Comparison of ENCODE assay signal across 8 cellular contexts in genomic region chr21:46253610-46254124, GRCh38. TPM values are rescaled to one million over a fixed set of nuclear protein-coding genes. Genes with fewer than 3 reads are reported as not detected.
DNase-seq lines count a peak whose midpoint lies in the region; ATAC-seq, FAIRE-seq and TF ChIP-seq lines count a peak whose summit lies in the region.

No MANE protein-coding gene starts in this region.

- no peaks in the 10 kb centered on the region for H3K27me3 ChIP-seq in GM12878 (replicated peaks in 1 of 2; ENCODE audit: control insufficient read depth in 2 of 2, insufficient read depth in 2 of 2, low read length in 1 of 2)
- no peaks in the 10 kb centered on the region for H3K27me3 ChIP-seq in brain microvascular endothelial cell (replicated peaks)

- peak; percentile 93 for ATAC-seq in GM12878

- no peaks in the 10 kb centered on the region; the same call in 2 of the 3 replicates for H3K9me3 ChIP-seq in GM12878 (replicated peaks; ENCODE audit: control insufficient read depth, insufficient read depth, low read length)

- no peak overlapping the region for H2AFZ ChIP-seq in GM12878 (ENCODE audit: control insufficient read depth, low read depth, low read length)

- no peak for TF ChIP-seq POLR2A in GM12878 (IDR thresholded peaks at IDR 0.05; ENCODE audit: low read depth, low read length)

- no peak overlapping the region for H3K4me2 ChIP-seq in GM12878 (ENCODE audit: control insufficient read depth, insufficient read depth)

- WGBS in GM12878 (ENCODE audit: insufficient coverage, insufficient replicate concordance, low lambda C conversion rate, missing lambda C conversion rate) = 49% methylated on average over 8 of the region's 8 CpGs

- no peak for TF ChIP-seq EP300 in GM12878 (IDR thresholded peaks at IDR 0.05; ENCODE audit: borderline replicate concordance in 1 of 2, control insufficient read depth in 1 of 2, low read depth in 2 of 2, low read length in 2 of 2)

- intact Hi-C loops in GM12878 (cut with micrococcal nuclease; ENCODE audit: unreplicated experiment) = loop anchor here (2.0 to 5.0 kb wide), 2 partner anchors 31 to 69 kb away; partner anchors contain the start of genes C21orf58, MCM3AP and PCNT

- RAD21 ChIA-PET in GM12878 (lab: Charles Lee; ENCODE audit: unreplicated experiment) = interaction anchor here (0.9 to 3.5 kb wide), 8 partner anchors 19 to 110 kb away, joined by 3 to 19 read pairs (median 7); partner anchors contain the start of genes LSS, MCM3AP and YBEY

- in situ Hi-C loops in GM12878 (cut with MboI) = no loop called here
- in situ Hi-C loops in brain microvascular endothelial cell (cut with HindIII; ENCODE audit: low pct_ligation_motif_present, low sequenced_read_pairs) = no loop called here

- no peak overlapping the region for H3K9ac ChIP-seq in GM12878 (ENCODE audit: control insufficient read depth, insufficient read depth, low read length)

- TSS peak; percentile 39 for BruUV-seq in GM12878 (replicated peaks; lab: Mats Ljungman, UMichigan)

- peaks cover 15% of the 10 kb centered on the region for H3K4me1 ChIP-seq in GM12878 (ENCODE audit: control insufficient read depth, insufficient read depth, low read length)

- H4K20me1 ChIP-seq in GM12878 (ENCODE audit: control insufficient read depth, insufficient read depth) = no peaks in the 10 kb centered on the region

- H3K79me2 ChIP-seq in GM12878 (ENCODE audit: control insufficient read depth, insufficient read depth, low read length) = no peaks in the 10 kb centered on the region

- no peak overlapping the region for H3K4me3 ChIP-seq in GM12878
- H3K4me3 ChIP-seq in brain microvascular endothelial cell (ENCODE audit: low read depth, low read length) = no peak overlapping the region

- DNase-seq in NCI-H2171 treated with DMSO at 0.1 percent for 48 hours (lab: John Stamatoyannopoulos, UW) (peak; percentile 12), NCI-H2171 (lab: John Stamatoyannopoulos, UW) (no peak), LHCN-M2 (ENCODE audit: low read depth) (peak; percentile 20), GM12878 (ENCODE audit: low read depth, low spot score) (peak; percentile 89), brain microvascular endothelial cell (no peak), middle frontal gyrus (ENCODE audit: extremely low spot score, low spot score) (no peak), NCI-H524 treated with DMSO at 0.1 percent for 48 hours (lab: John Stamatoyannopoulos, UW) (no peak)
- DNase-seq in stimulated activated CD8-positive, alpha-beta memory T cell treated with anti-CD3 and anti-CD28 coated beads, Interleukin-4, amount 100 ng/mL, for 24 hours (ENCODE audit: low read depth) = peak; percentile 36

- POLR2A ChIA-PET in GM12878 (lab: Charles Lee) = interaction anchor here (0.6 to 1.7 kb wide), 8 partner anchors 10 to 247 kb away, joined by 3 to 9 read pairs (median 4); no protein-coding TSS in a partner anchor

- H3K36me3 ChIP-seq in GM12878 (ENCODE audit: control insufficient read depth in 2 of 2, insufficient read depth in 2 of 2, low read length in 1 of 2) (peaks cover 36 to 53% of the 10 kb centered on the region in 2 experiments), brain microvascular endothelial cell (replicated peaks) (peaks cover 75% of the 10 kb centered on the region)

- TF ChIP-seq RAD21 in GM12878 (IDR thresholded peaks at IDR 0.05; ENCODE audit: insufficient read depth, low read depth, low read length) = no peak

- no peak for TF ChIP-seq CTCF in GM12878 (IDR thresholded peaks at IDR 0.05 in 2 of 3, conservative IDR thresholded peaks at IDR 0.05 in 1 of 3; ENCODE audit: control insufficient read depth in 2 of 3, extremely low read depth in 1 of 3, insufficient read depth in 1 of 3, low read depth in 3 of 3, low read length in 3 of 3)
- no peak for TF ChIP-seq CTCF in brain microvascular endothelial cell (IDR thresholded peaks at IDR 0.05; ENCODE audit: low read depth, low read length, missing control alignments)

- FAIRE-seq in GM12878 (lab: Jason Lieb, UNC) = peak; percentile 27

- SMC1A ChIA-PET in GM12878 (lab: Charles Lee; ENCODE audit: uncharacterized antibody, unreplicated experiment) = interaction anchor here (0.6 to 1.9 kb wide), 7 partner anchors 10 to 328 kb away, joined by 3 to 15 read pairs (median 5); no protein-coding TSS in a partner anchor

- peak overlapping the region; percentile 55 for H3K27ac ChIP-seq in GM12878 (ENCODE audit: control insufficient read depth, insufficient read depth)
- H3K27ac ChIP-seq in brain microvascular endothelial cell = no peak overlapping the region

- CTCF ChIA-PET in GM12878 (lab: Yijun Ruan, JAX) = interaction anchor here (0.7 to 6.3 kb wide), 9 partner anchors 16 to 167 kb away, joined by 3 to 59 read pairs (median 6); partner anchors contain the start of genes LSS, MCM3AP and YBEY

TF ChIP-seq in GM12878, 131 proteins besides CTCF, POLR2A, EP300 and RAD21 (continues in another document):
- peak; percentile 23; the same call in 1 of the 3 replicates for TF ChIP-seq POU2F2 (IDR thresholded peaks at IDR 0.05; ENCODE audit: borderline replicate concordance, low read depth, low read length)
- no peak for TF ChIP-seq MTA3 (IDR thresholded peaks at IDR 0.05; ENCODE audit: borderline replicate concordance, low read length)
- no peak for TF ChIP-seq POLR2AphosphoS2 (IDR thresholded peaks at IDR 0.05; ENCODE audit: low read depth, low read length)
- no peak for TF ChIP-seq PAX8 (IDR thresholded peaks at IDR 0.05)
- no peak for TF ChIP-seq HDAC6 (IDR thresholded peaks at IDR 0.05; ENCODE audit: unreplicated experiment)
- TF ChIP-seq ZNF274 (IDR thresholded peaks at IDR 0.05; ENCODE audit: insufficient read depth, insufficient read length) = no peak
- TF ChIP-seq CREM (IDR thresholded peaks at IDR 0.05; ENCODE audit: low read depth) = no peak
- TF ChIP-seq NR2C1 (IDR thresholded peaks at IDR 0.05) = no peak
- TF ChIP-seq TCF7 (IDR thresholded peaks at IDR 0.05; ENCODE audit: borderline replicate concordance) = no peak
- no peak for TF ChIP-seq NFYA (IDR thresholded peaks at IDR 0.05; ENCODE audit: borderline replicate concordance, low read depth, low read length)

RNA-seq across cellular contexts. Expression of gene LSS, which starts 25.1 kb away (rescaled TPM):
- 57.9 and 65.3 TPM in 2 replicates for total RNA-seq in LHCN-M2 (2014; rRNA removed)
- polyA plus RNA-seq in LHCN-M2 (2012) = 58.1 TPM
- 310 and 374 TPM in 2 replicates for total RNA-seq in GM12878 (2013; cell fraction: nucleolus; rRNA removed)
- total RNA-seq in GM12878 (2014; rRNA removed) = 61.4 and 65.2 TPM in 2 replicates
- total RNA-seq in GM12878 (2014; rRNA removed; fragmentation: Illumina TruSeq; extraction: Trizol) = 19.6 and 20.3 TPM in 2 replicates
- 82.4 and 86.4 TPM in 2 replicates for total RNA-seq in GM12878 (2021)
- polyA plus RNA-seq in GM12878 (2011; ENCODE audit: low read depth) = 24.8 TPM
- 26.1 and 51.3 TPM in 2 replicates for polyA plus RNA-seq in GM12878 (2011; rRNA removed)
- polyA plus RNA-seq in GM12878 (2011; cell fraction: cytosol; rRNA removed) = 53.2 and 64.3 TPM in 2 replicates
- 250 and 378 TPM in 2 replicates for polyA plus RNA-seq in GM12878 (2011; cell fraction: nucleus; rRNA removed)
- 46.0 and 62.0 TPM in 2 replicates for polyA plus RNA-seq in GM12878 (2012)
- polyA plus RNA-seq in GM12878 (2014; fragmentation: Illumina TruSeq; extraction: Trizol) = 18.3 and 24.0 TPM in 2 replicates
- polyA plus RNA-seq in GM12878 (2014; fragmentation: Nextera tagmentation; extraction: Ambion mirVana) = 1 to 10 TPM; 2.9 to 3.7 TPM
- 60.9 and 68.4 TPM in 2 replicates for polyA plus RNA-seq in GM12878 (2014; rRNA removed)
- polyA plus RNA-seq in GM12878 (2016; fragmentation: Nextera tagmentation; extraction: Ambion mirVana) = 10 to 100 TPM; 25.5 to 29.4 TPM
- 80.4 and 121 TPM in 2 replicates for polyA minus RNA-seq in GM12878 (2011; rRNA and poly(A)+ RNA removed)
- 12.8 and 21.1 TPM in 2 replicates for polyA minus RNA-seq in GM12878 (2011; cell fraction: cytosol; rRNA and poly(A)+ RNA removed)
- polyA minus RNA-seq in GM12878 (2011; cell fraction: nucleus; rRNA and poly(A)+ RNA removed) = 44.5 and 53.5 TPM in 2 replicates

RNA-seq across cellular contexts. Expression of gene MCM3AP, which starts 31.7 kb away (rescaled TPM):
- total RNA-seq in LHCN-M2 (2014; rRNA removed) = 79.3 and 81.1 TPM in 2 replicates
- 39.9 TPM for polyA plus RNA-seq in LHCN-M2 (2012)
- 241 and 252 TPM in 2 replicates for total RNA-seq in GM12878 (2013; cell fraction: nucleolus; rRNA removed)
- total RNA-seq in GM12878 (2014; rRNA removed) = 53.8 and 53.9 TPM in 2 replicates
- total RNA-seq in GM12878 (2014; rRNA removed; fragmentation: Illumina TruSeq; extraction: Trizol) = 32.4 and 39.7 TPM in 2 replicates
- total RNA-seq in GM12878 (2021) = 94.3 and 95.7 TPM in 2 replicates
- 28.0 TPM for polyA plus RNA-seq in GM12878 (2011; ENCODE audit: low read depth)
- polyA plus RNA-seq in GM12878 (2011; rRNA removed) = 42.3 and 45.3 TPM in 2 replicates
- polyA plus RNA-seq in GM12878 (2011; cell fraction: cytosol; rRNA removed) = 53.3 and 76.7 TPM in 2 replicates
- polyA plus RNA-seq in GM12878 (2011; cell fraction: nucleus; rRNA removed) = 140 and 149 TPM in 2 replicates
- 42.7 and 46.1 TPM in 2 replicates for polyA plus RNA-seq in GM12878 (2012)
- polyA plus RNA-seq in GM12878 (2014; fragmentation: Illumina TruSeq; extraction: Trizol) = 34.3 and 39.3 TPM in 2 replicates
- polyA plus RNA-seq in GM12878 (2014; fragmentation: Nextera tagmentation; extraction: Ambion mirVana) = 1 to 10 TPM; 6.1 to 8.8 TPM
- polyA plus RNA-seq in GM12878 (2014; rRNA removed) = 48.6 and 54.6 TPM in 2 replicates
- polyA plus RNA-seq in GM12878 (2016; fragmentation: Nextera tagmentation; extraction: Ambion mirVana) = 10 to 100 TPM; 54.5 to 64.6 TPM
- 54.7 and 88.0 TPM in 2 replicates for polyA minus RNA-seq in GM12878 (2011; rRNA and poly(A)+ RNA removed)
- polyA minus RNA-seq in GM12878 (2011; cell fraction: cytosol; rRNA and poly(A)+ RNA removed) = 58.8 and 74.2 TPM in 2 replicates
- 94.2 and 133 TPM in 2 replicates for polyA minus RNA-seq in GM12878 (2011; cell fraction: nucleus; rRNA and poly(A)+ RNA removed)

RNA-seq across cellular contexts. Expression of gene YBEY, which starts 32.5 kb away (rescaled TPM):
- 18.1 and 25.2 TPM in 2 replicates for total RNA-seq in LHCN-M2 (2014; rRNA removed)
- polyA plus RNA-seq in LHCN-M2 (2012) = 25.2 TPM
- total RNA-seq in GM12878 (2013; cell fraction: nucleolus; rRNA removed) = 26.3 and 29.9 TPM in 2 replicates
- total RNA-seq in GM12878 (2014; rRNA removed) = 16.7 and 18.1 TPM in 2 replicates
- 16.5 and 16.9 TPM in 2 replicates for total RNA-seq in GM12878 (2014; rRNA removed; fragmentation: Illumina TruSeq; extraction: Trizol)
- total RNA-seq in GM12878 (2021) = 13.2 and 13.8 TPM in 2 replicates
- polyA plus RNA-seq in GM12878 (2011; ENCODE audit: low read depth) = 16.6 TPM
- polyA plus RNA-seq in GM12878 (2011; rRNA removed) = 31.1 and 38.1 TPM in 2 replicates
- polyA plus RNA-seq in GM12878 (2011; cell fraction: cytosol; rRNA removed) = 18.4 and 21.1 TPM in 2 replicates
- 19.4 and 23.3 TPM in 2 replicates for polyA plus RNA-seq in GM12878 (2011; cell fraction: nucleus; rRNA removed)
- 20.8 and 20.9 TPM in 2 replicates for polyA plus RNA-seq in GM12878 (2012)
- 18.9 and 22.1 TPM in 2 replicates for polyA plus RNA-seq in GM12878 (2014; fragmentation: Illumina TruSeq; extraction: Trizol)
- polyA plus RNA-seq in GM12878 (2014; fragmentation: Nextera tagmentation; extraction: Ambion mirVana) = 10 to 100 TPM in 1 of 2 experiments, 1 to 10 TPM in 1; 6.5 to 11.3 TPM
- polyA plus RNA-seq in GM12878 (2014; rRNA removed) = 27.1 and 31.4 TPM in 2 replicates
- polyA plus RNA-seq in GM12878 (2016; fragmentation: Nextera tagmentation; extraction: Ambion mirVana) = 10 to 100 TPM; 20.2 to 20.9 TPM
- 11.4 and 12.3 TPM in 2 replicates for polyA minus RNA-seq in GM12878 (2011; rRNA and poly(A)+ RNA removed)
- 5.4 and 5.9 TPM in 2 replicates for polyA minus RNA-seq in GM12878 (2011; cell fraction: cytosol; rRNA and poly(A)+ RNA removed)
- polyA minus RNA-seq in GM12878 (2011; cell fraction: nucleus; rRNA and poly(A)+ RNA removed) = 12.5 and 13.5 TPM in 2 replicates

Comparison
In these comparisons a context has a peak if more than half of its experiments do, and no peak if none do; other contexts are left out.
1. DNase-seq: peak in NCI-H2171 treated with DMSO at 0.1 percent for 48 hours (single experiment), LHCN-M2 (single experiment), GM12878 (single experiment) and stimulated activated CD8-positive, alpha-beta memory T cell treated with anti-CD3 and anti-CD28 coated beads, Interleukin-4, amount 100 ng/mL, for 24 hours (single experiment); none in NCI-H2171 (single experiment), brain microvascular endothelial cell (single experiment), middle frontal gyrus (single experiment) and NCI-H524 treated with DMSO at 0.1 percent for 48 hours (single experiment).